In the genomic region with DNA sequence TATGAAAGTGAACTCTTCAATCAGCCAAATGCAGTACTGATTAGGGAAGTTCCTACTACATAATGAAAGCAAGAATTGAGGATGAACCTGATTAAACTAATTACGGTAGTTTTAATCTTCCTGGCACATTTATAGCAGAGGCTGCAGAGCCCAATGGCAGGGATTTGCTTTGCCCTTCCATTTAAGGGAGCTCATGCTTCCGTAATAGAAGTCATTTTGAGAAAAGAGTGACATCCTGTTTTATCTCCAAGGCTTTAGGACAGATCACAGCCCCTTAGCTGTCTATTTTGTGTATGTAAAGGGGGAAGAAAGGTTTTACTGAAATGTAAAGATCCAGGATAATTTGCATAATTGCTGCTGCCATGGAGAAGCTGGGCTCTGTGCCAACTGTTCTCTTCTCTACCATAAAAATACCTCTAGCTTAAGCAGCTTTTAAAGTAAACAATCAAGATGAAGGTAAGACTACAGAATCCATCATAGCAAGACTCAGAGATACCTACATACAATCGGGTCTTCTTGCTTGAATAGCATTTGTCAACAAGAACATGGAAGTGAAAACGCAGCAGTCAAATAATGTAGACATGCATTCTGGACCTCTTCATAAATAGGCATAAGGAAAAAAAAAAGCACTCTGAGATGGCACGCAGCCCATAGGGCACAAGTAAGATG, we compare ENCODE assay signal across 8 cellular contexts.
DNase-seq lines count a peak whose midpoint lies in the region; ATAC-seq lines count a peak whose summit lies in the region.

No MANE protein-coding gene starts in this region.

- H3K27ac ChIP-seq in HUES64 (ENCODE audit: low read depth, low read length) = no peak overlapping the region

- H3K9me3 ChIP-seq in HUES64 (ENCODE audit: insufficient read depth, low read depth, low read length) (no peaks in the 10 kb centered on the region), NT2/D1 (ENCODE audit: insufficient read depth, low read length) (no peaks in the 10 kb centered on the region)

- H3K9ac ChIP-seq in HUES64 (ENCODE audit: low read depth, low read length) = no peak overlapping the region
- H3K9ac ChIP-seq in NT2/D1 (ENCODE audit: insufficient read length, low read depth) = no peak overlapping the region

- no peaks in the 10 kb centered on the region for H3K27me3 ChIP-seq in HUES64 (ENCODE audit: insufficient read depth, low read length)
- no peaks in the 10 kb centered on the region for H3K27me3 ChIP-seq in NT2/D1 (ENCODE audit: insufficient read depth, insufficient read length)

- H3K36me3 ChIP-seq in HUES64 (ENCODE audit: insufficient read depth, low read length) (peaks cover 2% of the 10 kb centered on the region; the same call in 1 of the 2 replicates), NT2/D1 (ENCODE audit: insufficient read depth, insufficient read length, low read length) (peaks cover 5% of the 10 kb centered on the region)

- WGBS in HUES64 = 62% methylated on average over 5 of the region's 5 CpGs

- DNase-seq in EL (peak; percentile 12), NT2/D1 (ENCODE audit: low read depth, low spot score) (peak; percentile 57), foreskin melanocyte (peak; percentile 14), epidermal melanocyte (ENCODE audit: insufficient read length, low spot score) (no peak)
- no peak for DNase-seq in NK-92 treated with Interleukin-12 subunit alpha and Interleukin-12 subunit beta, amount 100 ng/mL, for 24 hours (lab: John Stamatoyannopoulos, UW)

- H3K4me1 ChIP-seq in HUES64 (ENCODE audit: insufficient read depth, low read length) = peaks cover 14% of the 10 kb centered on the region
- peaks cover 3% of the 10 kb centered on the region for H3K4me1 ChIP-seq in NT2/D1 (ENCODE audit: insufficient read depth, insufficient read length)

- ATAC-seq in HG02885 (IDR thresholded peaks at IDR 0.05; ENCODE audit: poor library complexity, unreplicated experiment) (no peak), HG02610 (IDR thresholded peaks at IDR 0.05; ENCODE audit: unreplicated experiment) (no peak)

- peak overlapping the region; percentile 21; the same call in 1 of the 2 replicates for H3K4me3 ChIP-seq in HUES64 (ENCODE audit: low read length)
- no peak overlapping the region for H3K4me3 ChIP-seq in NT2/D1 (ENCODE audit: insufficient read length, low read depth)

Comparison
In these comparisons a context has a peak if more than half of its experiments do, and no peak if none do; other contexts are left out.
1. DNase-seq: peak in EL (single experiment), NT2/D1 (single experiment) and foreskin melanocyte (single experiment); none in NK-92 treated with Interleukin-12 subunit alpha and Interleukin-12 subunit beta, amount 100 ng/mL, for 24 hours (single experiment) and epidermal melanocyte (single experiment).